11 cellular contexts compared by ENCODE assay signal in genomic region chr6:168333039-168333438, GRCh38. TPM values are rescaled to one million over a fixed set of nuclear protein-coding genes. Genes with fewer than 3 reads are reported as not detected.
DNase-seq lines count a peak whose midpoint lies in the region; ATAC-seq and TF ChIP-seq lines count a peak whose summit lies in the region.
"Had no signal": no experiment of that assay in that cellular context is flagged by ENCODE, and none has a peak within 500 bp of the region (broad histone marks: within the 10 kb centered on the region; RNA-seq: fewer than 3 reads in every experiment).

No MANE protein-coding gene starts in this region.

- peaks cover 31% of the 10 kb centered on the region for H3K27me3 Mint-ChIP-seq in activated naive CD8-positive, alpha-beta T cell treated with anti-CD3 and anti-CD28 coated beads for 36 hours

- in situ Hi-C loops in KBM-7 (cut with MboI; ENCODE audit: low pct_unique_long_range_greater_than_20kb, low sequenced_read_pairs) = no loop called here

- no peaks in the 10 kb centered on the region for H3K9me3 Mint-ChIP-seq in activated naive CD8-positive, alpha-beta T cell treated with anti-CD3 and anti-CD28 coated beads for 36 hours
- H3K9me3 Mint-ChIP-seq: dendritic cell treated with granulocyte-macrophage colony-stimulating factor and Interleukin-4, amounts not matched to agents 40 ng/mL and 50 ng/mL, for 4 days; T-helper 1 cell treated with Interleukin-12 subunit alpha and Interleukin-12 subunit beta and Interleukin-4 antibody, amounts not matched to agents 30 μg/mL and 1 μg/mL, for 36 hours had no signal

- no peaks in the 10 kb centered on the region for H3K36me3 Mint-ChIP-seq in activated naive CD8-positive, alpha-beta T cell treated with anti-CD3 and anti-CD28 coated beads for 36 hours

- H3K27ac Mint-ChIP-seq in activated naive CD8-positive, alpha-beta T cell treated with anti-CD3 and anti-CD28 coated beads for 36 hours = no peak overlapping the region
- H3K27ac Mint-ChIP-seq: dendritic cell treated with granulocyte-macrophage colony-stimulating factor and Interleukin-4, amounts not matched to agents 40 ng/mL and 50 ng/mL, for 4 days; T-helper 1 cell treated with Interleukin-12 subunit alpha and Interleukin-12 subunit beta and Interleukin-4 antibody, amounts not matched to agents 30 μg/mL and 1 μg/mL, for 36 hours had no signal

- H3K36me3 ChIP-seq in mucosa of descending colon (ENCODE audit: low read depth) = no peaks in the 10 kb centered on the region

- ATAC-seq in mucosa of descending colon = peak; percentile 87
- no peak for ATAC-seq in HG03045 (IDR thresholded peaks at IDR 0.05; ENCODE audit: unreplicated experiment)

- no peak overlapping the region for H3K4me3 ChIP-seq in cardiac fibroblast (replicated peaks in 1 of 2; ENCODE audit: low read depth in 2 of 2, low read length in 2 of 2)
- H3K4me3 ChIP-seq in mucosa of descending colon = no peak overlapping the region

- intact Hi-C loops in mucosa of descending colon (cut with DNase I, micrococcal nuclease) = no loop called here
- intact Hi-C loops in posterior vena cava (cut with DNase I) = no loop called here

- H3K4me1 Mint-ChIP-seq in activated naive CD8-positive, alpha-beta T cell treated with anti-CD3 and anti-CD28 coated beads for 36 hours = no peaks in the 10 kb centered on the region

- H3K9me3 ChIP-seq in mucosa of descending colon = no peaks in the 10 kb centered on the region

- TF ChIP-seq CTCF in cardiac fibroblast (IDR thresholded peaks at IDR 0.05; ENCODE audit: low read depth, low read length) (peak; percentile 31), mucosa of descending colon (IDR thresholded peaks at IDR 0.05) (peak; percentile 59)

- peaks cover 3% of the 10 kb centered on the region for H3K4me1 ChIP-seq in mucosa of descending colon (ENCODE audit: low read depth)

- DNase-seq in ELF-1 (ENCODE audit: low read depth, low spot score) (peak; percentile 60), KBM-7 (peak; percentile 13), cardiac fibroblast (ENCODE audit: low read depth in 2 of 2) (no peak), mucosa of descending colon (peak in 1 of 3 donors; percentile 37), posterior vena cava (ENCODE audit: low spot score) (no peak), NK-92 (lab: John Stamatoyannopoulos, UW; ENCODE audit: unreplicated experiment) (no peak)
- no peak for DNase-seq in activated naive CD8-positive, alpha-beta T cell treated with anti-CD3 and anti-CD28 coated beads for 36 hours
- DNase-seq: NCI-H2227 treated with DMSO at 0.1 percent for 48 hours had no signal

- H3K4me3 Mint-ChIP-seq in activated naive CD8-positive, alpha-beta T cell treated with anti-CD3 and anti-CD28 coated beads for 36 hours = no peak overlapping the region
- H3K4me3 Mint-ChIP-seq: dendritic cell treated with granulocyte-macrophage colony-stimulating factor and Interleukin-4, amounts not matched to agents 40 ng/mL and 50 ng/mL, for 4 days; T-helper 1 cell treated with Interleukin-12 subunit alpha and Interleukin-12 subunit beta and Interleukin-4 antibody, amounts not matched to agents 30 μg/mL and 1 μg/mL, for 36 hours had no signal

RNA-seq across cellular contexts. Expression of gene DACT2, which starts 13.5 kb away (rescaled TPM):
- 1 to 10 TPM; 1.2 to 3.4 (median 1.5) TPM for total RNA-seq in mucosa of descending colon
- total RNA-seq in posterior vena cava = 1 to 10 TPM in 1 of 2 donors, under 1 TPM in 1; 0.24 to 1.7 TPM
- not detected for total RNA-seq in activated naive CD8-positive, alpha-beta T cell treated with anti-CD3 and anti-CD28 coated beads for 36 hours

Comparison
In these comparisons a context has a peak if more than half of its experiments do, and no peak if none do; other contexts are left out.
1. DNase-seq: peak in ELF-1 (single experiment) and KBM-7 (single experiment); none in cardiac fibroblast (0 of 2), posterior vena cava (single experiment), NK-92 (single experiment) and activated naive CD8-positive, alpha-beta T cell treated with anti-CD3 and anti-CD28 coated beads for 36 hours (single experiment).